25 cellular contexts compared by ENCODE assay signal in the genomic region with DNA sequence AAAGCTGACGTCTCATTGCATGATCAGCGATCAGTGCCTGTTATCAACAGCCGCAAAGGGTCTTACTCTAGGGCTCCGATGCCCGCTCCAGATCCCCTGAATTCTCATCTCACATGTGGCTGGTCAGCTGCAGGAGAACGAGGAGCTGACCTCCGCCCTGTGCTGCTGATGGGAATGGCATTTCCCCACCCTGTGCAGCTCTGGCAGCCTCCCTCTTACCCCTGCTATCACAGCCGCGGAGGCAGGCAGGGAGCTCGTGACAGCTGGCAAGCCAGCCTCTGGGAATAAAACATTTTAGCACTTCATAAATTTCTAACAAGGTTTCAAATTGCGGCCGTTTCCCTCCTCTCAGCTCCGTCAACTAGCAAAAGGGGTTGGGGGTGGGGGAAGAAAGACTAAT.
DNase-seq lines count a peak whose midpoint lies in the region; ATAC-seq lines count a peak whose summit lies in the region.
"Had no signal": no experiment of that assay in that cellular context is flagged by ENCODE, and none has a peak within 500 bp of the region (broad histone marks: within the 10 kb centered on the region; RNA-seq: fewer than 3 reads in every experiment).

No MANE protein-coding gene starts in this region.

- DNase-seq in NCI-H1092 treated with DMSO at 0.1 percent for 48 hours (lab: John Stamatoyannopoulos, UW): peak; percentile 84
- DNase-seq in NCI-H2107 (lab: John Stamatoyannopoulos, UW): peak; percentile 48
- peak; percentile 29 for DNase-seq in SK-N-DZ (ENCODE audit: low spot score)
- peak; percentile 69 for DNase-seq in retina
- no peak for DNase-seq in NCI-H1048 (lab: John Stamatoyannopoulos, UW)
- no peak for DNase-seq in G401 (ENCODE audit: low spot score)
- DNase-seq: activated CD4-positive, alpha-beta T cell treated with anti-CD3 and anti-CD28 coated beads for 36 hours; activated CD8-positive, alpha-beta memory T cell treated with anti-CD3 and anti-CD28 coated beads for 24 hours; activated effector memory CD4-positive, alpha-beta T cell treated with anti-CD3 and anti-CD28 coated beads, Interleukin-2, amount 50 U/mL, for 16 hours; activated naive CD8-positive, alpha-beta T cell treated with anti-CD3 and anti-CD28 coated beads, Interleukin-2, amount 10 ng/mL, durations not matched to agents 7 days and 5 days; Calu3; cortex of kidney; effector memory CD8-positive, alpha-beta T cell; foreskin fibroblast; GM23248; heart left ventricle; Karpas-422; kidney glomerular epithelial cell; lower lobe of right lung; natural killer cell; right cardiac atrium; stimulated activated CD4-positive, alpha-beta T cell treated with anti-CD3 and anti-CD28 coated beads, Interleukin-4, amount 100 ng/mL, for 4 hours; stimulated activated naive B cell treated with anti-CD40 and anti-IgM and Interleukin-4, amounts not matched to agents 10 μg/mL and 1 μg/mL and 100 μg/mL, for 72 hours; upper lobe of right lung had no signal

- no peak for ATAC-seq in HG03521 (IDR thresholded peaks at IDR 0.05; ENCODE audit: unreplicated experiment)
- ATAC-seq: activated CD4-positive, alpha-beta T cell treated with anti-CD3 and anti-CD28 coated beads for 36 hours; effector memory CD8-positive, alpha-beta T cell; heart left ventricle; lower lobe of right lung; natural killer cell; right cardiac atrium; stimulated activated naive B cell treated with anti-CD40 and anti-IgM and Interleukin-4, amounts not matched to agents 10 μg/mL and 1 μg/mL and 100 μg/mL, for 72 hours; upper lobe of right lung had no signal

- in situ Hi-C loops in G401 (cut with HindIII; ENCODE audit: low sequenced_read_pairs): no loop called here

Comparison
In these comparisons a context has a peak if more than half of its experiments do, and no peak if none do; other contexts are left out.
1. DNase-seq: peak in NCI-H1092 treated with DMSO at 0.1 percent for 48 hours (single experiment), NCI-H2107 (single experiment), SK-N-DZ (single experiment) and retina (single experiment); none in NCI-H1048 (single experiment) and G401 (single experiment).